ENCODE assay signal across 17 cellular contexts in genomic region chr17:63989622-63990345, GRCh38. TPM values are rescaled to one million over a fixed set of nuclear protein-coding genes. Genes with fewer than 3 reads are reported as not detected.
DNase-seq lines count a peak whose midpoint lies in the region; ATAC-seq and TF ChIP-seq lines count a peak whose summit lies in the region.
"Had no signal": no experiment of that assay in that cellular context is flagged by ENCODE, and none has a peak within 500 bp of the region (broad histone marks: within the 10 kb centered on the region; RNA-seq: fewer than 3 reads in every experiment).

No MANE protein-coding gene starts in this region.

- H3K4me3 ChIP-seq in upper lobe of right lung: no peak overlapping the region
- H3K4me3 ChIP-seq: MG63 had no signal

- no peaks in the 10 kb centered on the region for H3K9me3 Mint-ChIP-seq in activated naive CD4-positive, alpha-beta T cell treated with anti-CD3 and anti-CD28 coated beads, Interleukin-2, amount 50 U/mL, for 24 hours
- H3K9me3 Mint-ChIP-seq in activated B cell treated with CpG ODN at 0.5 μM for 24 hours (no peaks in the 10 kb centered on the region), naive B cell (no peaks in the 10 kb centered on the region)
- H3K9me3 Mint-ChIP-seq in activated T-helper 2 cell treated with anti-CD3 and anti-CD28 coated beads, Interferon-gamma antibody, Interleukin-2, Interleukin-4, amounts not matched to agents 10 μg/mL and 5 μg/mL and 100 μg/mL, durations not matched to agents 14 hours and 24 hours and 36 hours: no peaks in the 10 kb centered on the region

- no peak for ATAC-seq in activated B cell treated with CpG ODN at 0.5 μM for 24 hours (ENCODE audit: low read depth)
- ATAC-seq in naive B cell (ENCODE audit: low read depth in 2 of 2): no peak
- ATAC-seq in upper lobe of right lung: peak; percentile 2

- H3K27ac Mint-ChIP-seq in activated naive CD4-positive, alpha-beta T cell treated with anti-CD3 and anti-CD28 coated beads, Interleukin-2, amount 50 U/mL, for 24 hours: peak overlapping the region; percentile 23
- H3K27ac Mint-ChIP-seq in activated B cell treated with CpG ODN at 0.5 μM for 24 hours (no peak overlapping the region), naive B cell (peak overlapping the region in 4 of 6 donors; percentile 8 to 93 (median 74))
- no peak overlapping the region for H3K27ac Mint-ChIP-seq in activated T-helper 2 cell treated with anti-CD3 and anti-CD28 coated beads, Interferon-gamma antibody, Interleukin-2, Interleukin-4, amounts not matched to agents 10 μg/mL and 5 μg/mL and 100 μg/mL, durations not matched to agents 14 hours and 24 hours and 36 hours

- no peaks in the 10 kb centered on the region for H3K36me3 ChIP-seq in upper lobe of right lung
- H3K36me3 ChIP-seq: esophagus squamous epithelium, heart right ventricle, MG63, Peyer's patch had no signal

- POLR2A ChIA-PET in activated B cell treated with CpG ODN at 0.5 μM for 24 hours (lab: Charles Lee): interaction anchor here (0.8 to 1.4 kb wide), 5 partner anchors 31 to 71 kb away, joined by 3 to 23 read pairs (median 4); partner anchors contain the start of genes GH1 and ICAM2

- H3K27me3 ChIP-seq in upper lobe of right lung: no peaks in the 10 kb centered on the region
- H3K27me3 ChIP-seq: Peyer's patch had no signal

- no peak overlapping the region for H3K27ac ChIP-seq in upper lobe of right lung
- H3K27ac ChIP-seq: esophagus squamous epithelium, Peyer's patch had no signal

- peak overlapping the region; percentile 27 for H3K4me3 Mint-ChIP-seq in activated naive CD4-positive, alpha-beta T cell treated with anti-CD3 and anti-CD28 coated beads, Interleukin-2, amount 50 U/mL, for 24 hours
- H3K4me3 Mint-ChIP-seq in activated B cell treated with CpG ODN at 0.5 μM for 24 hours (peak overlapping the region; percentile 33), naive B cell (peak overlapping the region in 5 of 8 donors; percentile 50 to 87 (median 78))
- H3K4me3 Mint-ChIP-seq in activated T-helper 2 cell treated with anti-CD3 and anti-CD28 coated beads, Interferon-gamma antibody, Interleukin-2, Interleukin-4, amounts not matched to agents 10 μg/mL and 5 μg/mL and 100 μg/mL, durations not matched to agents 14 hours and 24 hours and 36 hours (ENCODE audit: low read depth): no peak overlapping the region

- H3K27me3 Mint-ChIP-seq in activated naive CD4-positive, alpha-beta T cell treated with anti-CD3 and anti-CD28 coated beads, Interleukin-2, amount 50 U/mL, for 24 hours: no peaks in the 10 kb centered on the region
- no peaks in the 10 kb centered on the region for H3K27me3 Mint-ChIP-seq in activated B cell treated with CpG ODN at 0.5 μM for 24 hours
- H3K27me3 Mint-ChIP-seq in naive B cell: peaks cover 0 to 8% (median 0%) of the 10 kb centered on the region in 3 donors
- peaks cover 17% of the 10 kb centered on the region for H3K27me3 Mint-ChIP-seq in activated T-helper 2 cell treated with anti-CD3 and anti-CD28 coated beads, Interferon-gamma antibody, Interleukin-2, Interleukin-4, amounts not matched to agents 10 μg/mL and 5 μg/mL and 100 μg/mL, durations not matched to agents 14 hours and 24 hours and 36 hours (ENCODE audit: low read depth)

- no peaks in the 10 kb centered on the region for H3K36me3 Mint-ChIP-seq in activated naive CD4-positive, alpha-beta T cell treated with anti-CD3 and anti-CD28 coated beads, Interleukin-2, amount 50 U/mL, for 24 hours
- H3K36me3 Mint-ChIP-seq in activated B cell treated with CpG ODN at 0.5 μM for 24 hours (ENCODE audit: low read depth) (no peaks in the 10 kb centered on the region), naive B cell (no peaks in the 10 kb centered on the region)
- H3K36me3 Mint-ChIP-seq in activated T-helper 2 cell treated with anti-CD3 and anti-CD28 coated beads, Interferon-gamma antibody, Interleukin-2, Interleukin-4, amounts not matched to agents 10 μg/mL and 5 μg/mL and 100 μg/mL, durations not matched to agents 14 hours and 24 hours and 36 hours (ENCODE audit: low read depth): no peaks in the 10 kb centered on the region

- CTCF ChIA-PET in activated B cell treated with CpG ODN at 0.5 μM for 24 hours (lab: Charles Lee): interaction anchor here (0.8 to 2.4 kb wide), 21 partner anchors 12 to 158 kb away, joined by 3 to 46 read pairs (median 5); partner anchors contain the start of genes CSHL1 and GH1

- H3K9me3 ChIP-seq in upper lobe of right lung: no peaks in the 10 kb centered on the region
- H3K9me3 ChIP-seq: esophagus squamous epithelium, heart right ventricle, MG63, Peyer's patch had no signal

- H3K4me1 ChIP-seq in upper lobe of right lung: peaks cover 31% of the 10 kb centered on the region

- peaks cover 47% of the 10 kb centered on the region for H3K4me1 Mint-ChIP-seq in activated naive CD4-positive, alpha-beta T cell treated with anti-CD3 and anti-CD28 coated beads, Interleukin-2, amount 50 U/mL, for 24 hours
- peaks cover 40% of the 10 kb centered on the region for H3K4me1 Mint-ChIP-seq in activated B cell treated with CpG ODN at 0.5 μM for 24 hours
- peaks cover 39 to 58% (median 54%) of the 10 kb centered on the region in 3 donors for H3K4me1 Mint-ChIP-seq in naive B cell
- peaks cover 39% of the 10 kb centered on the region for H3K4me1 Mint-ChIP-seq in activated T-helper 2 cell treated with anti-CD3 and anti-CD28 coated beads, Interferon-gamma antibody, Interleukin-2, Interleukin-4, amounts not matched to agents 10 μg/mL and 5 μg/mL and 100 μg/mL, durations not matched to agents 14 hours and 24 hours and 36 hours (ENCODE audit: low read depth)

- DNase-seq in activated naive CD4-positive, alpha-beta T cell treated with Interleukin-2 at 50 U/mL for 16 hours: no peak
- DNase-seq in activated B cell treated with CpG ODN at 0.5 μM for 24 hours: no peak
- no peak for DNase-seq in naive B cell
- no peak for DNase-seq in upper lobe of right lung
- DNase-seq in CD1c-positive myeloid dendritic cell (ENCODE audit: extremely low spot score): no peak
- DNase-seq in activated T-helper 2 cell treated with anti-CD3 and anti-CD28 coated beads, Interferon-gamma antibody, Interleukin-2, Interleukin-4, amounts not matched to agents 10 μg/mL and 5 μg/mL and 100 μg/mL, durations not matched to agents 14 hours and 24 hours and 36 hours (ENCODE audit: low spot score): no peak
- no peak for DNase-seq in EL
- DNase-seq: anterior cingulate cortex, DMS 273 treated with DMSO at 0.1 percent for 48 hours, esophagus squamous epithelium, MG63, NCI-H2029 treated with DMSO at 0.1 percent for 48 hours had no signal

- TF ChIP-seq CTCF in activated B cell treated with CpG ODN at 0.5 μM for 24 hours (IDR thresholded peaks at IDR 0.05) (no peak), upper lobe of right lung (IDR thresholded peaks at IDR 0.05) (no peak)

- intact Hi-C loops in activated B cell treated with CpG ODN at 0.5 μM for 24 hours (cut with micrococcal nuclease): loop anchor here (1.0 to 2.0 kb wide), 6 partner anchors 27 to 78 kb away; partner anchors contain the start of gene CSHL1
- intact Hi-C loops in upper lobe of right lung (cut with DNase I): no loop called here
- intact Hi-C loops in activated T-helper 2 cell treated with anti-CD3 and anti-CD28 coated beads, Interferon-gamma antibody, Interleukin-2, Interleukin-4, amounts not matched to agents 10 μg/mL and 5 μg/mL and 100 μg/mL, durations not matched to agents 14 hours and 24 hours and 36 hours (cut with micrococcal nuclease): loop anchor here (5.0 to 10.0 kb wide), 3 partner anchors 38 to 145 kb away; partner anchors contain the start of gene SMARCD2

RNA-seq across cellular contexts. Expression of gene PRR29, which starts 8.4 kb away (rescaled TPM):
- total RNA-seq in activated B cell treated with CpG ODN at 0.5 μM for 24 hours (not detected in 2 replicates), upper lobe of right lung (0.43 TPM)
- polyA plus RNA-seq in naive B cell (ENCODE audit: low read depth in 6 of 6): 1 to 10 TPM; 3.5 to 6.8 (median 5.8) TPM
- 0.14 and 0.18 TPM in 2 replicates for total RNA-seq in activated T-helper 2 cell treated with anti-CD3 and anti-CD28 coated beads, Interferon-gamma antibody, Interleukin-2, Interleukin-4, amounts not matched to agents 10 μg/mL and 5 μg/mL and 100 μg/mL, durations not matched to agents 14 hours and 24 hours and 36 hours

RNA-seq across cellular contexts. Expression of gene SCN4A, which starts 17.1 kb away (rescaled TPM):
- total RNA-seq in activated B cell treated with CpG ODN at 0.5 μM for 24 hours: 0.49 and 0.78 TPM in 2 replicates
- 1 to 10 TPM in 3 of 6 donors, under 1 TPM in 2, not detected in 1; 0.89 to 1.4 (median 1.1) TPM for polyA plus RNA-seq in naive B cell (ENCODE audit: low read depth in 6 of 6)
- not detected for total RNA-seq in upper lobe of right lung
- total RNA-seq in activated T-helper 2 cell treated with anti-CD3 and anti-CD28 coated beads, Interferon-gamma antibody, Interleukin-2, Interleukin-4, amounts not matched to agents 10 μg/mL and 5 μg/mL and 100 μg/mL, durations not matched to agents 14 hours and 24 hours and 36 hours: 0.11 and 0.14 TPM in 2 replicates
- total RNA-seq: HT-29 had no signal

RNA-seq across cellular contexts. Expression of gene ICAM2, which starts 30.6 kb away (rescaled TPM):
- 44.5 and 44.7 TPM in 2 replicates for total RNA-seq in activated B cell treated with CpG ODN at 0.5 μM for 24 hours
- 100 to 1,000 TPM; 214 to 346 (median 290) TPM for polyA plus RNA-seq in naive B cell (ENCODE audit: low read depth in 6 of 6)
- 70.5 TPM for total RNA-seq in upper lobe of right lung
- 83.2 and 85.6 TPM in 2 replicates for total RNA-seq in activated T-helper 2 cell treated with anti-CD3 and anti-CD28 coated beads, Interferon-gamma antibody, Interleukin-2, Interleukin-4, amounts not matched to agents 10 μg/mL and 5 μg/mL and 100 μg/mL, durations not matched to agents 14 hours and 24 hours and 36 hours

RNA-seq across cellular contexts. Expression of gene CD79B, which starts 57.7 kb away (rescaled TPM):
- total RNA-seq in activated B cell treated with CpG ODN at 0.5 μM for 24 hours: 706 and 757 TPM in 2 replicates
- polyA plus RNA-seq in naive B cell (ENCODE audit: low read depth in 6 of 6): 1,000 to 10,000 TPM; 2,263 to 2,851 (median 2,433) TPM
- 4.7 TPM for total RNA-seq in upper lobe of right lung
- 28.8 and 33.2 TPM in 2 replicates for total RNA-seq in activated T-helper 2 cell treated with anti-CD3 and anti-CD28 coated beads, Interferon-gamma antibody, Interleukin-2, Interleukin-4, amounts not matched to agents 10 μg/mL and 5 μg/mL and 100 μg/mL, durations not matched to agents 14 hours and 24 hours and 36 hours
- total RNA-seq: HT-29 had no signal
- polyA plus RNA-seq: AG04450 had no signal

Comparison
In these comparisons a context has a peak if more than half of its experiments do, and no peak if none do; other contexts are left out.
1. H3K27ac Mint-ChIP-seq: peak in activated naive CD4-positive, alpha-beta T cell treated with anti-CD3 and anti-CD28 coated beads, Interleukin-2, amount 50 U/mL, for 24 hours (single experiment) and naive B cell (4 of 6); none in activated B cell treated with CpG ODN at 0.5 μM for 24 hours (single experiment) and activated T-helper 2 cell treated with anti-CD3 and anti-CD28 coated beads, Interferon-gamma antibody, Interleukin-2, Interleukin-4, amounts not matched to agents 10 μg/mL and 5 μg/mL and 100 μg/mL, durations not matched to agents 14 hours and 24 hours and 36 hours (single experiment).